15 cellular contexts compared by ENCODE assay signal in the genomic region with DNA sequence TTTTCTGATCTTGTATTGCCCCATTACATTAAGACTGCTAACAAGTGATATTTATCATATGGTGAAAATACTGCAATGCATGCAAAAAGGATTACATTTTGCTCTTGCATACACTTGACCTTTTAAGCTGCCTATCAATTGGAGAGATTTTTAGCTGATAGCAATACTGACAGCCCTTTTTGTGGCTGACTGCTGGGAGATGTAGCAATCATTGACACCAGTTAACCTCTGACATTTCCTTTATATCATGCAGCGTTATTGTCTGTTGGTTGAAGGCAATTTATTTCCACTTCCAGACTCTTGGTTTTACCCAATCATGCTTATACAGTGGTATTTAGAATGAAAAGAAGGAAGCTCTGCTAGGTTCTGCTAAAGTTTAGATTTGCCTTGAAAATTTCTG.
"Had no signal": no experiment of that assay in that cellular context is flagged by ENCODE, and none has a peak within 500 bp of the region (broad histone marks: within the 10 kb centered on the region; RNA-seq: fewer than 3 reads in every experiment).

No MANE protein-coding gene starts in this region.

- DNase-seq: activated B cell treated with CpG ODN at 0.5 μM for 24 hours; activated CD4-positive, alpha-beta T cell treated with anti-CD3 and anti-CD28 coated beads, Interleukin-2, amount 10 ng/mL, durations not matched to agents 24 days and 14 days; activated CD8-positive, alpha-beta memory T cell treated with anti-CD3 and anti-CD28 coated beads for 24 hours; activated naive CD4-positive, alpha-beta T cell treated with anti-CD3 and anti-CD28 coated beads for 36 hours; caudate nucleus; effector CD8-positive, alpha-beta T cell; gastrocnemius medialis; heart right ventricle; nephron progenitor cell; pancreas; stimulated activated CD4-positive, alpha-beta T cell treated with anti-CD3 and anti-CD28 coated beads, Interleukin-4, amount 100 ng/mL, for 4 hours; stomach had no signal

- H3K27me3 ChIP-seq: gastrocnemius medialis, heart right ventricle, pancreas, stomach had no signal

- H3K27ac ChIP-seq: coronary artery, gastrocnemius medialis, heart right ventricle, pancreas, stomach, thoracic aorta had no signal

- H3K36me3 ChIP-seq: gastrocnemius medialis, heart right ventricle, pancreas, stomach, thoracic aorta had no signal

- H3K4me3 Mint-ChIP-seq: activated B cell treated with CpG ODN at 0.5 μM for 24 hours; activated CD4-positive, alpha-beta T cell treated with anti-CD3 and anti-CD28 coated beads, Interleukin-2, amount 10 ng/mL, durations not matched to agents 24 days and 14 days; activated naive CD4-positive, alpha-beta T cell treated with anti-CD3 and anti-CD28 coated beads for 36 hours; activated T-helper 17 cell treated with anti-CD3 and anti-CD28 coated beads, Interleukin-2, amount 50 U/mL, for 72 hours; nephron progenitor cell had no signal

- ATAC-seq: activated T-helper 17 cell treated with anti-CD3 and anti-CD28 coated beads, Interleukin-2, amount 50 U/mL, for 72 hours; gastrocnemius medialis; heart right ventricle; pancreas had no signal

- H3K9me3 Mint-ChIP-seq: activated B cell treated with CpG ODN at 0.5 μM for 24 hours; activated CD4-positive, alpha-beta T cell treated with anti-CD3 and anti-CD28 coated beads, Interleukin-2, amount 10 ng/mL, durations not matched to agents 24 days and 14 days; activated naive CD4-positive, alpha-beta T cell treated with anti-CD3 and anti-CD28 coated beads for 36 hours; activated T-helper 17 cell treated with anti-CD3 and anti-CD28 coated beads, Interleukin-2, amount 50 U/mL, for 72 hours; nephron progenitor cell had no signal

- H3K4me3 ChIP-seq: coronary artery, gastrocnemius medialis, heart right ventricle, pancreas, stomach, thoracic aorta had no signal

- H3K4me1 Mint-ChIP-seq: activated B cell treated with CpG ODN at 0.5 μM for 24 hours; activated CD4-positive, alpha-beta T cell treated with anti-CD3 and anti-CD28 coated beads, Interleukin-2, amount 10 ng/mL, durations not matched to agents 24 days and 14 days; activated T-helper 17 cell treated with anti-CD3 and anti-CD28 coated beads, Interleukin-2, amount 50 U/mL, for 72 hours; nephron progenitor cell had no signal

- H3K27me3 Mint-ChIP-seq: activated B cell treated with CpG ODN at 0.5 μM for 24 hours; activated CD4-positive, alpha-beta T cell treated with anti-CD3 and anti-CD28 coated beads, Interleukin-2, amount 10 ng/mL, durations not matched to agents 24 days and 14 days; activated T-helper 17 cell treated with anti-CD3 and anti-CD28 coated beads, Interleukin-2, amount 50 U/mL, for 72 hours had no signal

- H3K27ac Mint-ChIP-seq: activated B cell treated with CpG ODN at 0.5 μM for 24 hours; activated CD4-positive, alpha-beta T cell treated with anti-CD3 and anti-CD28 coated beads, Interleukin-2, amount 10 ng/mL, durations not matched to agents 24 days and 14 days; activated naive CD4-positive, alpha-beta T cell treated with anti-CD3 and anti-CD28 coated beads for 36 hours; activated T-helper 17 cell treated with anti-CD3 and anti-CD28 coated beads, Interleukin-2, amount 50 U/mL, for 72 hours; nephron progenitor cell had no signal

- H3K4me1 ChIP-seq: gastrocnemius medialis, pancreas had no signal

- H3K9me3 ChIP-seq: gastrocnemius medialis, heart right ventricle, pancreas, stomach, thoracic aorta had no signal
